16 cellular contexts compared by ENCODE assay signal in the genomic region with DNA sequence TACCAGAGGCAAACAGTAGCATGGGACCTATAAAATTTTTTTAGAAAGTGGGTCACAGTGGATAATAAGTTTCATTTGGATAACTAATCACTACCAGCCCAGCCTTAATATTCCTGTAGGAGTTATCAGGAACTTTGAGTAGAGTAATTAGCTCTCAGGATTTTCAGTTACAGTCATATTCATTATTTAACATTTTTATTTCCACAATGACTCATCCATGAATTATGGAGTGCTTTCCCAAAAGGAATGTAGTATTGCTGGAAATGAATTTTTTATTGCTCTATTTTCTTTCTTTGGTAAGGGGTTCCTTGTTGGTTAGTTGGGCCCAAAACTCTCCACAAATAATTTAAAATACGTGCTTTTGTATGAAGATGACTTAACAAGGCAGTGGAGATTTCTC. TPM values are rescaled to one million over a fixed set of nuclear protein-coding genes. Genes with fewer than 3 reads are reported as not detected.
DNase-seq lines count a peak whose midpoint lies in the region; ATAC-seq, FAIRE-seq and TF ChIP-seq lines count a peak whose summit lies in the region.
"Had no signal": no experiment of that assay in that cellular context is flagged by ENCODE, and none has a peak within 500 bp of the region (broad histone marks: within the 10 kb centered on the region; RNA-seq: fewer than 3 reads in every experiment).

No MANE protein-coding gene starts in this region.

- no peak overlapping the region for H2AFZ ChIP-seq in keratinocyte (ENCODE audit: control insufficient read depth, low read length)

- dilution Hi-C loops in keratinocyte (cut with MboI; ENCODE audit: extremely low pct_ligation_motif_present, low sequenced_read_pairs): no loop called here

- H3K27ac ChIP-seq in keratinocyte (ENCODE audit: control insufficient read depth, insufficient read depth, low read length) (peak overlapping the region; percentile 54), brain microvascular endothelial cell (no peak overlapping the region), stomach (no peak overlapping the region)
- H3K27ac ChIP-seq: BLaER1, upper lobe of right lung had no signal

- no peak for TF ChIP-seq EP300 in stomach (IDR thresholded peaks at IDR 0.05)

- CTCF ChIA-PET in AG04449 (lab: Yijun Ruan, JAX): no interaction called here

- POLR2A ChIA-PET in AG04449 (lab: Yijun Ruan, JAX): no interaction called here

- H3K27me3 ChIP-seq in keratinocyte (ENCODE audit: control insufficient read depth, extremely low read depth, insufficient read depth, low read length): no peaks in the 10 kb centered on the region
- no peaks in the 10 kb centered on the region for H3K27me3 ChIP-seq in brain microvascular endothelial cell (replicated peaks)
- H3K27me3 ChIP-seq in stomach: no peaks in the 10 kb centered on the region
- H3K27me3 ChIP-seq: BLaER1, upper lobe of right lung had no signal

- H3K79me2 ChIP-seq in keratinocyte (ENCODE audit: control insufficient read depth, insufficient read depth, low read length): peaks cover 63% of the 10 kb centered on the region

- no peak for TF ChIP-seq POLR2A in stomach (IDR thresholded peaks at IDR 0.05)

- no peak for FAIRE-seq in keratinocyte (lab: Jason Lieb, UNC)
- FAIRE-seq: HepG2 had no signal

- H3K36me3 ChIP-seq in keratinocyte (ENCODE audit: control insufficient read depth in 2 of 2, extremely low read depth in 1 of 2, insufficient read depth in 2 of 2, low read length in 2 of 2) (no peaks in the 10 kb centered on the region), brain microvascular endothelial cell (replicated peaks) (no peaks in the 10 kb centered on the region), stomach (no peaks in the 10 kb centered on the region)
- H3K36me3 ChIP-seq: upper lobe of right lung had no signal

- H3K9ac ChIP-seq in keratinocyte (ENCODE audit: control insufficient read depth, extremely low read depth, insufficient read depth, low read length): no peak overlapping the region
- H3K9ac ChIP-seq: BLaER1 had no signal

- no peak for ATAC-seq in esophagus mucosa
- no peak for ATAC-seq in GM19324 (IDR thresholded peaks at IDR 0.05; ENCODE audit: low FRiP score, unreplicated experiment)
- ATAC-seq: HepG2, Panc1, upper lobe of right lung had no signal

- intact Hi-C loops in stomach (cut with DNase I; ENCODE audit: low total_unique reads): no loop called here

- no peaks in the 10 kb centered on the region for H3K9me1 ChIP-seq in keratinocyte (ENCODE audit: control insufficient read depth, extremely low read depth, insufficient read depth, low read length)

- no peaks in the 10 kb centered on the region for H4K20me1 ChIP-seq in keratinocyte (ENCODE audit: control insufficient read depth, extremely low read depth, insufficient read depth, low read length)
- H4K20me1 ChIP-seq: BLaER1 had no signal

- H3K9me3 ChIP-seq in keratinocyte (ENCODE audit: control insufficient read depth, low read depth, low read length) (no peaks in the 10 kb centered on the region), stomach (no peaks in the 10 kb centered on the region)
- H3K9me3 ChIP-seq: upper lobe of right lung had no signal

- H3K4me1 ChIP-seq in keratinocyte (ENCODE audit: control insufficient read depth, extremely low read depth, insufficient read depth, low read length): peaks cover 22% of the 10 kb centered on the region
- H3K4me1 ChIP-seq in stomach: peaks cover 0 to 30% (median 12%) of the 10 kb centered on the region in 4 donors
- H3K4me1 ChIP-seq: BLaER1 had no signal

- H3K4me3 ChIP-seq in AG04449 (ENCODE audit: low read depth, low read length): no peak overlapping the region
- H3K4me3 ChIP-seq in keratinocyte (ENCODE audit: control insufficient read depth in 2 of 3, extremely low read depth in 1 of 3, insufficient read depth in 2 of 3, low read depth in 1 of 3, low read length in 3 of 3): peak overlapping the region in 1 of 3 experiments; percentile 36
- H3K4me3 ChIP-seq in brain microvascular endothelial cell (ENCODE audit: low read depth, low read length): no peak overlapping the region
- no peak overlapping the region for H3K4me3 ChIP-seq in stomach
- H3K4me3 ChIP-seq: BLaER1, upper lobe of right lung had no signal

- H3K4me2 ChIP-seq in keratinocyte (ENCODE audit: control insufficient read depth, extremely low read depth, insufficient read depth, low read depth, low read length): peak overlapping the region; percentile 57
- H3K4me2 ChIP-seq: BLaER1 had no signal

- DNase-seq in AG04449 (ENCODE audit: low read depth, low spot score) (peak; percentile 3), HS-27A (ENCODE audit: low read depth) (peak; percentile 77), astrocyte of the hippocampus (ENCODE audit: low read depth, low spot score) (peak; percentile 32), keratinocyte (ENCODE audit: low read depth, low spot score) (no peak), brain microvascular endothelial cell (no peak), stomach (no peak)
- DNase-seq: activated CD4-positive, alpha-beta T cell treated with anti-CD3 and anti-CD28 coated beads, Interleukin-2, amount 10 ng/mL, durations not matched to agents 7 days and 5 days; H7; mesendoderm; nucleus accumbens; upper lobe of right lung had no signal

- TF ChIP-seq CTCF in AG04449 (IDR thresholded peaks at IDR 0.05; ENCODE audit: insufficient read depth, low read length, missing control alignments) (no peak), keratinocyte (optimal IDR thresholded peaks at IDR 0.05 in 1 of 3, IDR thresholded peaks at IDR 0.05 in 1 of 3, conservative IDR thresholded peaks at IDR 0.05 in 1 of 3; ENCODE audit: extremely low read depth in 1 of 3, insufficient read depth in 2 of 3, low read length in 3 of 3) (no peak), brain microvascular endothelial cell (IDR thresholded peaks at IDR 0.05; ENCODE audit: low read depth, low read length, missing control alignments) (no peak), stomach (IDR thresholded peaks at IDR 0.05) (no peak)

- in situ Hi-C loops in brain microvascular endothelial cell (cut with HindIII; ENCODE audit: low pct_ligation_motif_present, low sequenced_read_pairs): no loop called here

- 91 to 100% (median 97%) methylated on average over 1 of the region's 1 CpG for WGBS in stomach, 5 donors

RNA-seq across cellular contexts. Expression of a gene that starts 53.7 kb away (rescaled TPM):
- 13.1 to 23.9 TPM (median 16.1 TPM) in 3 replicates for polyA plus RNA-seq in keratinocyte
- polyA plus RNA-seq in keratinocyte (2011; ENCODE audit: low read depth): 77.6 TPM
- 15.3 and 17.2 TPM in 2 replicates for polyA plus RNA-seq in keratinocyte (2011; cell fraction: cytosol; rRNA removed)
- 43.6 and 49.0 TPM in 2 replicates for polyA plus RNA-seq in keratinocyte (2011; cell fraction: nucleus; rRNA removed)
- polyA plus RNA-seq in keratinocyte (2012; ENCODE audit: low replicate concordance): 14.2 and 28.4 TPM in 2 replicates
- polyA minus RNA-seq in keratinocyte: 48.5 to 75.9 TPM (median 70.3 TPM) in 3 replicates
- 28.8 TPM for polyA minus RNA-seq in keratinocyte (2011; cell fraction: cytosol; rRNA and poly(A)+ RNA removed)
- 56.7 and 120 TPM in 2 replicates for polyA minus RNA-seq in keratinocyte (2011; cell fraction: nucleus; rRNA and poly(A)+ RNA removed)
- total RNA-seq in esophagus mucosa: 54.2 TPM
- total RNA-seq in stomach: 10 to 100 TPM; 47.1 to 69.4 (median 57.9) TPM
- polyA plus RNA-seq in stomach: 1 to 10 TPM; 3.8 to 8.3 (median 5.7) TPM

Comparison
In these comparisons a context has a peak if more than half of its experiments do, and no peak if none do; other contexts are left out.
1. DNase-seq: peak in AG04449 (single experiment), HS-27A (single experiment) and astrocyte of the hippocampus (single experiment); none in keratinocyte (single experiment), brain microvascular endothelial cell (single experiment) and stomach (single experiment).